Comparison of ENCODE assay signal across 24 cellular contexts in the genomic region with DNA sequence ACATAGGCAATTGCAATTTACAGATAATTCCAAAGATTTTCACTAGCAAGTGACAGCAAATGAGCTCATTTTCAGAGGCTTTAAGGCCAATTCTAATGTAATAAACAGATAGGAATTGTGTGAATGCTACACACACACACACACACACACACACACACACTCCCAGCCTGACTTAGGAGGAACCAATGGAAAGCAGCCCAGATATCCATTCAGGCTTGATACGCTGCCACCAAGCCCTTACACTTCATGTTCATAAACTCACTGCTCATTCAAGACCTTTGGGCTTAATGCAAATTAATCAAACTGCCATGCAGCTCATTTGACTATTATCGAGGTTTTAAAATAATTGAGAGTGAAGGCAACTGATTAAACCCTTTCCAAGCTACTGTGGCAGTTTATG.
"Had no signal": no experiment of that assay in that cellular context is flagged by ENCODE, and none has a peak within 500 bp of the region (broad histone marks: within the 10 kb centered on the region; RNA-seq: fewer than 3 reads in every experiment).

No MANE protein-coding gene starts in this region.

- ATAC-seq: effector memory CD8-positive, alpha-beta T cell; heart right ventricle; left ventricle myocardium superior; lower lobe of right lung; mucosa of descending colon; natural killer cell treated with Interleukin-12 subunit alpha and Interleukin-12 subunit beta and Interleukin-15 and Interleukin-18, amount 100 ng/mL, for 72 hours; right cardiac atrium; stimulated activated memory B cell treated with anti-CD40 and anti-IgM and Interleukin-4, amounts not matched to agents 10 μg/mL and 1 μg/mL and 100 μg/mL, for 72 hours; stimulated activated naive CD8-positive, alpha-beta T cell treated with anti-CD3 and anti-CD28 coated beads, Interleukin-15, Interleukin-2, amounts not matched to agents 100 U/mL and 50 U/mL, for 24 hours had no signal

- DNase-seq: cerebellar nuclear complex; cortex of kidney; effector memory CD8-positive, alpha-beta T cell; erythroblast; foreskin melanocyte; glutamatergic neuron; heart right ventricle; hippocampal formation; immature natural killer cell; left ventricle myocardium superior; lower lobe of right lung; mucosa of descending colon; naive B cell; right cardiac atrium; sigmoid colon; spleen; stimulated activated CD4-positive, alpha-beta T cell treated with anti-CD3 and anti-CD28 coated beads, Interleukin-4, amount 100 ng/mL, for 4 hours; stimulated activated naive CD8-positive, alpha-beta T cell treated with anti-CD3 and anti-CD28 coated beads, Interleukin-15, Interleukin-2, amounts not matched to agents 100 U/mL and 50 U/mL, for 24 hours; substantia nigra; testis; tibial artery had no signal

- H3K4me3 ChIP-seq: heart right ventricle, lower lobe of right lung, mucosa of descending colon, prostate gland, sigmoid colon, spleen, testis, tibial artery had no signal

- H3K27me3 ChIP-seq: sigmoid colon, testis had no signal

- H3K27ac ChIP-seq: heart right ventricle, lower lobe of right lung, prostate gland, sigmoid colon, spleen, testis, tibial artery had no signal

- H3K9me3 ChIP-seq: lower lobe of right lung, mucosa of descending colon, prostate gland, sigmoid colon, testis, tibial artery had no signal

- H3K36me3 ChIP-seq: heart right ventricle, lower lobe of right lung, prostate gland, sigmoid colon, spleen, tibial artery had no signal

- H3K4me1 ChIP-seq: heart right ventricle, lower lobe of right lung, prostate gland, sigmoid colon, spleen, testis, tibial artery had no signal
